In genomic region chr11:1864831-1865665, GRCh38 we compare ENCODE assay signal across 12 cellular contexts. TPM values are rescaled to one million over a fixed set of nuclear protein-coding genes. Genes with fewer than 3 reads are reported as not detected.
DNase-seq lines count a peak whose midpoint lies in the region; ATAC-seq, FAIRE-seq and TF ChIP-seq lines count a peak whose summit lies in the region.
"Had no signal": no experiment of that assay in that cellular context is flagged by ENCODE, and none has a peak within 500 bp of the region (broad histone marks: within the 10 kb centered on the region; RNA-seq: fewer than 3 reads in every experiment).

No MANE protein-coding gene starts in this region.

- H3K27ac Mint-ChIP-seq in CD8-positive, alpha-beta T cell, result peak overlapping the region; percentile 37

- no peak overlapping the region for H3K27ac ChIP-seq in CD8-positive, alpha-beta T cell (ENCODE audit: low read depth, low read length)
- H3K27ac ChIP-seq in kidney (ENCODE audit: low read depth in 2 of 2, low read length in 2 of 2), result no peak overlapping the region
- peak overlapping the region; percentile 80 for H3K27ac ChIP-seq in skeletal muscle tissue (ENCODE audit: low read depth, low read length)

- H3K9me3 ChIP-seq in CD8-positive, alpha-beta T cell (ENCODE audit: low read length), result no peaks in the 10 kb centered on the region
- H3K9me3 ChIP-seq in adipocyte (ENCODE audit: control insufficient read depth, low read length) (no peaks in the 10 kb centered on the region), kidney (ENCODE audit: control insufficient read depth in 1 of 2, low read length in 2 of 2) (no peaks in the 10 kb centered on the region), skeletal muscle tissue (ENCODE audit: control insufficient read depth in 3 of 3, low read length in 3 of 3) (no peaks in the 10 kb centered on the region)

- H3K36me3 Mint-ChIP-seq in CD8-positive, alpha-beta T cell, result peaks cover 9% of the 10 kb centered on the region

- FAIRE-seq in kidney (lab: Jason Lieb, UNC), result no peak
- FAIRE-seq in HTR-8/SVneo (lab: Jason Lieb, UNC), result no peak
- FAIRE-seq: colon had no signal

- no peak overlapping the region for H3K4me3 ChIP-seq in CD8-positive, alpha-beta T cell (ENCODE audit: low read depth, low read length)
- H3K4me3 ChIP-seq in adipocyte (ENCODE audit: low read length) (no peak overlapping the region), kidney (ENCODE audit: low read length in 2 of 2) (no peak overlapping the region), skeletal muscle tissue (ENCODE audit: low read length in 3 of 3) (peak overlapping the region; percentile 52 to 64 (median 57))

- H3K36me3 ChIP-seq in CD8-positive, alpha-beta T cell (ENCODE audit: insufficient read depth, low read length), result peaks cover 2% of the 10 kb centered on the region
- no peaks in the 10 kb centered on the region for H3K36me3 ChIP-seq in adipocyte (ENCODE audit: control insufficient read depth, insufficient read depth, low read length, severe bottlenecking)
- H3K36me3 ChIP-seq in kidney (ENCODE audit: control insufficient read depth in 1 of 2, insufficient read depth in 2 of 2, low read length in 2 of 2), result no peaks in the 10 kb centered on the region
- no peaks in the 10 kb centered on the region for H3K36me3 ChIP-seq in skeletal muscle tissue (ENCODE audit: control insufficient read depth in 3 of 3, insufficient read depth in 3 of 3, low read length in 3 of 3)

- no peak for ATAC-seq in CD8-positive, alpha-beta T cell
- ATAC-seq in GM18909 (IDR thresholded peaks at IDR 0.05; ENCODE audit: poor library complexity, unreplicated experiment), result no peak
- ATAC-seq: activated T-cell treated with anti-CD3 and anti-CD28 coated beads, Interleukin-2, amount 50 U/mL, for 4 hours had no signal

- H3K4me1 Mint-ChIP-seq in CD8-positive, alpha-beta T cell (ENCODE audit: low read depth), result peaks cover 41% of the 10 kb centered on the region

- intact Hi-C loops in CD8-positive, alpha-beta T cell (cut with DNase I, micrococcal nuclease), result no loop called here
- intact Hi-C loops in kidney (cut with DNase I), result no loop called here

- no peaks in the 10 kb centered on the region for H3K27me3 Mint-ChIP-seq in CD8-positive, alpha-beta T cell (ENCODE audit: low read depth)

- DNase-seq in CD8-positive, alpha-beta T cell, result peak in 1 of 7 experiments; percentile 16
- DNase-seq in adipocyte (ENCODE audit: low read depth), result no peak
- peak; percentile 78 for DNase-seq in kidney
- DNase-seq in HTR-8/SVneo (ENCODE audit: insufficient read length, low spot score), result no peak
- DNase-seq in stimulated activated CD4-positive, alpha-beta T cell treated with anti-CD3 and anti-CD28 coated beads, Interleukin-4, amount 100 ng/mL, for 4 hours, result no peak
- DNase-seq in DMS79 treated with DMSO at 0.1 percent for 48 hours (lab: John Stamatoyannopoulos, UW), result no peak
- DNase-seq: activated T-cell treated with anti-CD3 and anti-CD28 coated beads, Interleukin-2, amount 50 U/mL, for 4 hours; DND-41; T-helper 9 cell had no signal

- H3K4me3 Mint-ChIP-seq in CD8-positive, alpha-beta T cell, result no peak overlapping the region
- H3K4me3 Mint-ChIP-seq: activated T-cell treated with anti-CD3 and anti-CD28 coated beads, Interleukin-2, amount 50 U/mL, for 4 hours had no signal

- CTCF ChIA-PET in CD8-positive, alpha-beta T cell (lab: Charles Lee), result interaction anchor here (0.6 to 3.2 kb wide), 4 partner anchors 17 to 171 kb away, joined by 3 to 18 read pairs (median 4); no protein-coding TSS in a partner anchor

- H3K4me1 ChIP-seq in CD8-positive, alpha-beta T cell (ENCODE audit: insufficient read depth, low read length), result peaks cover 72% of the 10 kb centered on the region
- peaks cover 38% of the 10 kb centered on the region for H3K4me1 ChIP-seq in adipocyte (ENCODE audit: control insufficient read depth, insufficient read depth, low read length)
- peaks cover 0 to 17% of the 10 kb centered on the region in 2 donors for H3K4me1 ChIP-seq in kidney (ENCODE audit: control insufficient read depth in 1 of 2, insufficient read depth in 1 of 2, low read depth in 1 of 2, low read length in 2 of 2)
- H3K4me1 ChIP-seq in skeletal muscle tissue (ENCODE audit: control insufficient read depth in 3 of 3, insufficient read depth in 3 of 3, low read length in 3 of 3), result peaks cover 38 to 60% (median 48%) of the 10 kb centered on the region in 3 donors

- H3K9ac ChIP-seq in adipocyte (ENCODE audit: low read length) (peak overlapping the region; percentile 42), kidney (ENCODE audit: low read length in 2 of 2) (no peak overlapping the region), skeletal muscle tissue (ENCODE audit: low read depth in 1 of 3, low read length in 3 of 3) (peak overlapping the region; percentile 12 to 77 (median 50))

- POLR2A ChIA-PET in CD8-positive, alpha-beta T cell (lab: Charles Lee), result no interaction called here

- H3K27me3 ChIP-seq in CD8-positive, alpha-beta T cell (ENCODE audit: insufficient read depth, low read length), result no peaks in the 10 kb centered on the region
- H3K27me3 ChIP-seq in adipocyte (replicated peaks; ENCODE audit: control insufficient read depth, insufficient read depth, low read length), result peaks cover 10% of the 10 kb centered on the region
- peaks cover 9 to 60% (median 15%) of the 10 kb centered on the region in 3 donors for H3K27me3 ChIP-seq in skeletal muscle tissue (ENCODE audit: control insufficient read depth in 3 of 3, insufficient read depth in 3 of 3, low read length in 3 of 3)

- TF ChIP-seq CTCF in CD8-positive, alpha-beta T cell (IDR thresholded peaks at IDR 0.05), result no peak
- no peak for TF ChIP-seq CTCF in kidney (IDR thresholded peaks at IDR 0.05; ENCODE audit: borderline replicate concordance, extremely low read depth, insufficient read depth)

- no peaks in the 10 kb centered on the region for H3K9me3 Mint-ChIP-seq in CD8-positive, alpha-beta T cell
- H3K9me3 Mint-ChIP-seq: activated T-cell treated with anti-CD3 and anti-CD28 coated beads, Interleukin-2, amount 50 U/mL, for 4 hours had no signal

RNA-seq across cellular contexts. Expression of gene LSP1, which starts 12.2 kb away (rescaled TPM):
- 100 to 1,000 TPM; 190 to 191 TPM for total RNA-seq in CD8-positive, alpha-beta T cell
- total RNA-seq in kidney (26.1 TPM), skeletal muscle tissue (29.2 TPM)
- polyA plus RNA-seq in kidney (ENCODE audit: insufficient read depth, low read depth, low replicate concordance), result 8.4 TPM

RNA-seq across cellular contexts. Expression of gene TNNI2, which starts 26.3 kb away (rescaled TPM):
- under 1 TPM in 1 of 2 experiments, not detected in 1; 0.60 TPM for total RNA-seq in CD8-positive, alpha-beta T cell
- total RNA-seq in kidney (1.3 TPM), skeletal muscle tissue (2,937 TPM)
- polyA plus RNA-seq in kidney (ENCODE audit: insufficient read depth, low read depth, low replicate concordance), result not detected
- total RNA-seq: activated T-cell treated with anti-CD3 and anti-CD28 coated beads, Interleukin-2, amount 50 U/mL, for 4 hours had no signal

RNA-seq across cellular contexts. Expression of gene PRR33, which starts 26.6 kb away (rescaled TPM):
- not detected for total RNA-seq in CD8-positive, alpha-beta T cell
- total RNA-seq in kidney, result not detected
- not detected for polyA plus RNA-seq in kidney (ENCODE audit: insufficient read depth, low read depth, low replicate concordance)
- 1.0 TPM for total RNA-seq in skeletal muscle tissue

RNA-seq across cellular contexts. Expression of gene SYT8, which starts 30.3 kb away (rescaled TPM):
- not detected for total RNA-seq in CD8-positive, alpha-beta T cell
- total RNA-seq in kidney (1.7 TPM), skeletal muscle tissue (not detected)
- 1.2 TPM for polyA plus RNA-seq in kidney (ENCODE audit: insufficient read depth, low read depth, low replicate concordance)
- total RNA-seq: activated T-cell treated with anti-CD3 and anti-CD28 coated beads, Interleukin-2, amount 50 U/mL, for 4 hours had no signal

RNA-seq across cellular contexts. Expression of gene TNNT3, which starts 54.5 kb away (rescaled TPM):
- total RNA-seq in CD8-positive, alpha-beta T cell, result 10 to 100 TPM; 18.6 to 19.2 TPM
- total RNA-seq in kidney, result 0.60 TPM
- polyA plus RNA-seq in kidney (ENCODE audit: insufficient read depth, low read depth, low replicate concordance), result not detected
- 4,042 TPM for total RNA-seq in skeletal muscle tissue
- total RNA-seq: activated T-cell treated with anti-CD3 and anti-CD28 coated beads, Interleukin-2, amount 50 U/mL, for 4 hours had no signal

Comparison
In these comparisons a context has a peak if more than half of its experiments do, and no peak if none do; other contexts are left out.
1. H3K4me3 ChIP-seq: peak in skeletal muscle tissue (3 of 3); none in CD8-positive, alpha-beta T cell (single experiment), adipocyte (single experiment) and kidney (0 of 2).
2. H3K9ac ChIP-seq: peak in adipocyte (single experiment) and skeletal muscle tissue (3 of 3); none in kidney (0 of 2).
3. RNA of gene TNNI2, which starts 26.3 kb away (total RNA-seq): 2,937 TPM in skeletal muscle tissue (single experiment); 1.3 TPM in kidney (single experiment) and 0.60 TPM in CD8-positive, alpha-beta T cell; every median in the first group is over 1,000 times any median in the second.